ENCODE assay signal across 8 cellular contexts in the genomic region with DNA sequence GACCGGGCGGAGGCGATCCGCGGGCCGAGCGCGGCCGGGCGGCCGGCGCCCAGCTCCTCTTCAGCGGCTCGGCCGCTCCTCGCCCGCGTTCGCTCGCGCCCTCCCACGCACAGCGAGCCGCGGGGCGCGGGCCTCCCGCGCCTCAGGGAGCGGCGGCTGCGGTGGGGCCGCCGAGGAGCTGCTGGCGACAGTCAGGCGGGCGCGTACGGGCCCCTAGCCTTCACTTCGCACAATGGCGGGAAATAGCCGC.
DNase-seq lines count a peak whose midpoint lies in the region; ATAC-seq lines count a peak whose summit lies in the region.

A gene with protein sequence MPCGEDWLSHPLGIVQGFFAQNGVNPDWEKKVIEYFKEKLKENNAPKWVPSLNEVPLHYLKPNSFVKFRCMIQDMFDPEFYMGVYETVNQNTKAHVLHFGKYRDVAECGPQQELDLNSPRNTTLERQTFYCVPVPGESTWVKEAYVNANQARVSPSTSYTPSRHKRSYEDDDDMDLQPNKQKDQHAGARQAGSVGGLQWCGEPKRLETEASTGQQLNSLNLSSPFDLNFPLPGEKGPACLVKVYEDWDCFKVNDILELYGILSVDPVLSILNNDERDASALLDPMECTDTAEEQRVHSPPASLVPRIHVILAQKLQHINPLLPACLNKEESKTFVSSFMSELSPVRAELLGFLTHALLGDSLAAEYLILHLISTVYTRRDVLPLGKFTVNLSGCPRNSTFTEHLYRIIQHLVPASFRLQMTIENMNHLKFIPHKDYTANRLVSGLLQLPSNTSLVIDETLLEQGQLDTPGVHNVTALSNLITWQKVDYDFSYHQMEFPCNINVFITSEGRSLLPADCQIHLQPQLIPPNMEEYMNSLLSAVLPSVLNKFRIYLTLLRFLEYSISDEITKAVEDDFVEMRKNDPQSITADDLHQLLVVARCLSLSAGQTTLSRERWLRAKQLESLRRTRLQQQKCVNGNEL (minus strand): TSS at position 234 of the 250 bp plus-strand sequence. CDS start 259 bp downstream, outside the sequence.

- H3K4me1 Mint-ChIP-seq in stimulated activated naive B cell treated with anti-CD40 and anti-IgM and Interleukin-4, amounts not matched to agents 10 μg/mL and 1 μg/mL and 100 μg/mL, for 72 hours = peaks cover 13 to 40% of the 10 kb centered on the region in 2 donors

- no peaks in the 10 kb centered on the region for H3K27me3 Mint-ChIP-seq in stimulated activated naive B cell treated with anti-CD40 and anti-IgM and Interleukin-4, amounts not matched to agents 10 μg/mL and 1 μg/mL and 100 μg/mL, for 72 hours

- H3K9me3 Mint-ChIP-seq in stimulated activated naive B cell treated with anti-CD40 and anti-IgM and Interleukin-4, amounts not matched to agents 10 μg/mL and 1 μg/mL and 100 μg/mL, for 72 hours = no peaks in the 10 kb centered on the region

- H3K27ac ChIP-seq in angular gyrus (ENCODE audit: low read depth, low read length) = peak within 1 kb of the TSS; percentile 86

- DNase-seq in stimulated activated naive B cell treated with anti-CD40 and anti-IgM and Interleukin-4, amounts not matched to agents 10 μg/mL and 1 μg/mL and 100 μg/mL, for 72 hours = no peak
- no peak for DNase-seq in central memory CD4-positive, alpha-beta T cell

- H3K4me3 Mint-ChIP-seq in stimulated activated naive B cell treated with anti-CD40 and anti-IgM and Interleukin-4, amounts not matched to agents 10 μg/mL and 1 μg/mL and 100 μg/mL, for 72 hours = peak within 1 kb of the TSS; percentile 90 to 94

- peak within 1 kb of the TSS; percentile 81 for H3K4me3 ChIP-seq in iPS-18c (ENCODE audit: insufficient read depth, low read depth, low read length)

- peak within 1 kb of the TSS; percentile 97 for H3K27ac Mint-ChIP-seq in stimulated activated naive B cell treated with anti-CD40 and anti-IgM and Interleukin-4, amounts not matched to agents 10 μg/mL and 1 μg/mL and 100 μg/mL, for 72 hours

- H3K36me3 Mint-ChIP-seq in stimulated activated naive B cell treated with anti-CD40 and anti-IgM and Interleukin-4, amounts not matched to agents 10 μg/mL and 1 μg/mL and 100 μg/mL, for 72 hours = peaks cover 0 to 9% of the 10 kb centered on the region in 2 donors

- peak; percentile 32 for ATAC-seq in GM18498 (IDR thresholded peaks at IDR 0.05; ENCODE audit: unreplicated experiment)
- peak; percentile 21 for ATAC-seq in HG03045 (IDR thresholded peaks at IDR 0.05; ENCODE audit: unreplicated experiment)
- ATAC-seq in stimulated activated naive B cell treated with anti-CD40 and anti-IgM and Interleukin-4, amounts not matched to agents 10 μg/mL and 1 μg/mL and 100 μg/mL, for 72 hours (replicated peaks) = no peak
- no peak for ATAC-seq in GM18517 (IDR thresholded peaks at IDR 0.05; ENCODE audit: unreplicated experiment)
- no peak for ATAC-seq in HG03439 (IDR thresholded peaks at IDR 0.05; ENCODE audit: unreplicated experiment)

- H3K9me3 ChIP-seq in iPS-18c (ENCODE audit: control insufficient read depth, insufficient read depth, low read length) = no peaks in the 10 kb centered on the region

Comparison
In these comparisons a context has a peak if more than half of its experiments do, and no peak if none do; other contexts are left out.
1. ATAC-seq: peak in GM18498 (single experiment) and HG03045 (single experiment); none in stimulated activated naive B cell treated with anti-CD40 and anti-IgM and Interleukin-4, amounts not matched to agents 10 μg/mL and 1 μg/mL and 100 μg/mL, for 72 hours (0 of 2), GM18517 (single experiment) and HG03439 (single experiment).